Comparison of ENCODE assay signal across 22 cellular contexts in genomic region chr6:169236545-169236944, GRCh38. TPM values are rescaled to one million over a fixed set of nuclear protein-coding genes. Genes with fewer than 3 reads are reported as not detected.
"Had no signal": no experiment of that assay in that cellular context is flagged by ENCODE, and none has a peak within 500 bp of the region (broad histone marks: within the 10 kb centered on the region; RNA-seq: fewer than 3 reads in every experiment).

No MANE protein-coding gene starts in this region.

- FAIRE-seq: RCC 7860 had no signal

- DNase-seq: KBM-7, MV-4-11, NCI-H1048, NCI-H1105, NCI-H1417, NCI-H1436 treated with DMSO at 0.1 percent for 48 hours, NCI-H1694, NCI-H187 treated with DMSO at 0.1 percent for 48 hours, NCI-H2029 treated with DMSO at 0.1 percent for 48 hours, NCI-H2107, NCI-H2227 treated with DMSO at 0.1 percent for 48 hours, NCI-H446, NCI-H510A, NCI-H524 treated with DMSO at 0.1 percent for 48 hours, NCI-H69, NCI-H774, Right ventricle myocardium superior, RPMI8226, SK-N-SH had no signal

- H3K27ac ChIP-seq: HL-60 had no signal

- H3K9ac ChIP-seq: SK-N-SH had no signal

- H3K4me2 ChIP-seq: SK-N-SH had no signal

- H3K9me3 ChIP-seq: SK-N-SH had no signal

RNA-seq across cellular contexts. Expression of gene THBS2, which starts 17.1 kb away (rescaled TPM):
- total RNA-seq: MCF 10A had no signal
